Comparison of ENCODE assay signal across 1 cellular context in the genomic region with DNA sequence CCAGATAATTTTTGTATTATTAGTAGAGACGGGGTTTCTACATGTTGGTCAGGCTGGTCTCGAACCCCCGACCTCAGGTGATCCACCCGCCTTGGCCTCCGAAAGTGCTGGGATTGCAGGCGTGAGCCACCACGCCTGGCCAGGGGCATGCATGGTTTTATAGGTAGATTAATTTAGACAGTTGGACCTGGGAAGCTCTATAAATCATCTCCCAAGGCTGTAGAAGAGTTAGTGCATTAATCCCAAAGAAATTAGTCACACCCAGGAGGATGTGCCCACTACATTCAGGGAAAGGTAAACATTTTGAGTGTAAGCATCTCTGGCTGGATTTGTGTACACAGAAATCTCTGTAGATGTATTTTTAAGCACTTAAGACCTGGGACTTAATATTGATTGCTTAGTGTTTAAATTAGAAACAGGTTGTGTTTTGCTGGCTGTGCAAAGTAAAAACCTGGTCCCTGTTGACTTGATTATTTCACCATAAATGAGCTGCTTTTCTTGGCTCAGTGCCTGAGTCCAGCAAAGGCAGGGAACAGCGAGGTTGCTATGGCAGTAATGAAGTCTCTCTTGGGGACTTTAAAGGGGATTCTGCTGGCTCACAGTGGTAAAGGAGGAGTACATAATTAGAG.
TF ChIP-seq lines count a peak whose summit lies in the region.

No MANE protein-coding gene starts in this region.

TF ChIP-seq in GM23338, 12 proteins besides CTCF, POLR2A, EP300 and RAD21 (continued from another document):
- TF ChIP-seq, protein P1, sequence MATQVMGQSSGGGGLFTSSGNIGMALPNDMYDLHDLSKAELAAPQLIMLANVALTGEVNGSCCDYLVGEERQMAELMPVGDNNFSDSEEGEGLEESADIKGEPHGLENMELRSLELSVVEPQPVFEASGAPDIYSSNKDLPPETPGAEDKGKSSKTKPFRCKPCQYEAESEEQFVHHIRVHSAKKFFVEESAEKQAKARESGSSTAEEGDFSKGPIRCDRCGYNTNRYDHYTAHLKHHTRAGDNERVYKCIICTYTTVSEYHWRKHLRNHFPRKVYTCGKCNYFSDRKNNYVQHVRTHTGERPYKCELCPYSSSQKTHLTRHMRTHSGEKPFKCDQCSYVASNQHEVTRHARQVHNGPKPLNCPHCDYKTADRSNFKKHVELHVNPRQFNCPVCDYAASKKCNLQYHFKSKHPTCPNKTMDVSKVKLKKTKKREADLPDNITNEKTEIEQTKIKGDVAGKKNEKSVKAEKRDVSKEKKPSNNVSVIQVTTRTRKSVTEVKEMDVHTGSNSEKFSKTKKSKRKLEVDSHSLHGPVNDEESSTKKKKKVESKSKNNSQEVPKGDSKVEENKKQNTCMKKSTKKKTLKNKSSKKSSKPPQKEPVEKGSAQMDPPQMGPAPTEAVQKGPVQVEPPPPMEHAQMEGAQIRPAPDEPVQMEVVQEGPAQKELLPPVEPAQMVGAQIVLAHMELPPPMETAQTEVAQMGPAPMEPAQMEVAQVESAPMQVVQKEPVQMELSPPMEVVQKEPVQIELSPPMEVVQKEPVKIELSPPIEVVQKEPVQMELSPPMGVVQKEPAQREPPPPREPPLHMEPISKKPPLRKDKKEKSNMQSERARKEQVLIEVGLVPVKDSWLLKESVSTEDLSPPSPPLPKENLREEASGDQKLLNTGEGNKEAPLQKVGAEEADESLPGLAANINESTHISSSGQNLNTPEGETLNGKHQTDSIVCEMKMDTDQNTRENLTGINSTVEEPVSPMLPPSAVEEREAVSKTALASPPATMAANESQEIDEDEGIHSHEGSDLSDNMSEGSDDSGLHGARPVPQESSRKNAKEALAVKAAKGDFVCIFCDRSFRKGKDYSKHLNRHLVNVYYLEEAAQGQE (IDR thresholded peaks at IDR 0.05; ENCODE audit: unreplicated experiment), result no peak
- TF ChIP-seq ZNF331 (CRISPR knock-in tag; IDR thresholded peaks at IDR 0.05; ENCODE audit: low read depth) (no peak), ZNF114 (CRISPR knock-in tag; IDR thresholded peaks at IDR 0.05) (no peak), STAT1 (IDR thresholded peaks at IDR 0.05; ENCODE audit: unreplicated experiment) (no peak), NANOG (IDR thresholded peaks at IDR 0.05; ENCODE audit: borderline replicate concordance) (no peak), EZH2phosphoT487 (IDR thresholded peaks at IDR 0.05; ENCODE audit: unreplicated experiment) (no peak)
- TF ChIP-seq, protein P2, sequence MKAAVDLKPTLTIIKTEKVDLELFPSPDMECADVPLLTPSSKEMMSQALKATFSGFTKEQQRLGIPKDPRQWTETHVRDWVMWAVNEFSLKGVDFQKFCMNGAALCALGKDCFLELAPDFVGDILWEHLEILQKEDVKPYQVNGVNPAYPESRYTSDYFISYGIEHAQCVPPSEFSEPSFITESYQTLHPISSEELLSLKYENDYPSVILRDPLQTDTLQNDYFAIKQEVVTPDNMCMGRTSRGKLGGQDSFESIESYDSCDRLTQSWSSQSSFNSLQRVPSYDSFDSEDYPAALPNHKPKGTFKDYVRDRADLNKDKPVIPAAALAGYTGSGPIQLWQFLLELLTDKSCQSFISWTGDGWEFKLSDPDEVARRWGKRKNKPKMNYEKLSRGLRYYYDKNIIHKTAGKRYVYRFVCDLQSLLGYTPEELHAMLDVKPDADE (IDR thresholded peaks at IDR 0.05), result no peak
